ENCODE assay signal across 14 cellular contexts in the genomic region with DNA sequence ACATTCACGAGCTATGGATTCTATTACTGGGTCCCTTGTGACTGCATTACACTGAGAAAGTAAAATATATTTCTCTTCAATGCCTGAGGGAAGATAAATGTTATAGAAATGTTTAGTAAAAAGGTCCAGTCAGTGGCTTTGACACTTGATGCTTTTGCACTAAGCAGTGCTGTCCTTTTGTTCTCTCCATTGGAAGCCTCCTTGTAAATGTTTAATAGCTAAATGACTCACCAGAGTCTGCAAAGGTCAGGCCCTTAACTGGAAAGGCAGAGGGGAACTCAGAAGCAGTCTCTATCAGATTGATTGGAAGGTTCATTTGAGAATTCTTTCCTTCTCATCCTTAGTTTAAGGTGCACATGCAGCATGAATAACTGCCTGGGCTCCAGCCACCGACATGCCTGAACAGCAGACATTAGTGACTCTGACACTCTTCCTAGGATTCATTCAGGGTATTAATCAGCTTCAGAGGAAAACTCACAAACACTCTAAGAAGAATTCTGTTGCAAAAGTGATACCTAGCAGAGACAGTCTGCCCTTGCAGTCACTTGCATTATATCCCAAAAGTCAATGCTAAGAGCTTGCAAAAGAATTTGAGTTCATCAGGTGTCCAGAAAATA. TPM values are rescaled to one million over a fixed set of nuclear protein-coding genes. Genes with fewer than 3 reads are reported as not detected.
A peak's percentile ranks its signal among the peaks of the same experiment; 100 is the strongest.
DNase-seq lines count a peak whose midpoint lies in the region; ATAC-seq and TF ChIP-seq lines count a peak whose summit lies in the region.
"Had no signal": no experiment of that assay in that cellular context is flagged by ENCODE, and none has a peak within 500 bp of the region (broad histone marks: within the 10 kb centered on the region; RNA-seq: fewer than 3 reads in every experiment).

No MANE protein-coding gene starts in this region.

- in situ Hi-C loops in IMR-90 (cut with MboI; ENCODE audit: low sequenced_read_pairs), result loop anchor here (10.0 kb wide), 1 partner anchor 543 kb away; the partner anchor contains the start of gene CTBP2

- intact Hi-C loops in IMR-90 (cut with micrococcal nuclease), result loop anchor here (10.0 kb wide), 1 partner anchor 183 kb away; no protein-coding TSS in a partner anchor

- H3K9ac ChIP-seq in BLaER1 (no peak overlapping the region; the same call in 1 of the 2 replicates), IMR-90 (ENCODE audit: low read depth, low read length) (no peak overlapping the region)

- H4K8ac ChIP-seq in IMR-90 (ENCODE audit: low read depth in 2 of 2, low read length in 2 of 2), result no peak overlapping the region

- no peak overlapping the region for H3K56ac ChIP-seq in IMR-90 (ENCODE audit: extremely low read depth, insufficient read depth, low read length)

- no peak overlapping the region for H2AK5ac ChIP-seq in IMR-90 (ENCODE audit: low read depth, low read length)

- H3K4me3 ChIP-seq in BLaER1, result no peak overlapping the region
- no peak overlapping the region for H3K4me3 ChIP-seq in IMR-90 (ENCODE audit: insufficient read depth, low read depth, low read length)

- H4K5ac ChIP-seq in IMR-90 (ENCODE audit: low read depth, low read length), result no peak overlapping the region

- H3K9me1 ChIP-seq in IMR-90 (ENCODE audit: insufficient read depth, low read length), result no peaks in the 10 kb centered on the region; the same call in 1 of the 2 replicates

- no peaks in the 10 kb centered on the region for H3K9me3 Mint-ChIP-seq in endothelial cell (ENCODE audit: unreplicated experiment)
- H3K9me3 Mint-ChIP-seq: T-helper 1 cell treated with Interleukin-12 subunit alpha and Interleukin-12 subunit beta and Interleukin-4 antibody, amounts not matched to agents 30 μg/mL and 1 μg/mL, for 36 hours had no signal

- H3K18ac ChIP-seq in IMR-90 (ENCODE audit: low read depth, low read length), result no peak overlapping the region

- no CpG with 5 or more reads among the region's 2 CpGs for WGBS in IMR-90 (ENCODE audit: extremely low coverage in 2 of 2, insufficient read length in 1 of 2), 2 experiments

- no peak overlapping the region for H3K4ac ChIP-seq in IMR-90 (ENCODE audit: low read depth, low read length)

- H3K36me3 ChIP-seq in BLaER1, result no peaks in the 10 kb centered on the region
- H3K36me3 ChIP-seq in IMR-90 (ENCODE audit: control insufficient read depth, insufficient read depth, low read length), result no peaks in the 10 kb centered on the region

- no peak for TF ChIP-seq POLR2A in IMR-90 (IDR thresholded peaks at IDR 0.05; ENCODE audit: low read depth, low read length)

- H4K20me1 ChIP-seq in BLaER1 (no peaks in the 10 kb centered on the region), IMR-90 (ENCODE audit: insufficient read depth, low read length) (no peaks in the 10 kb centered on the region)

- no peak overlapping the region for H2BK120ac ChIP-seq in IMR-90 (ENCODE audit: low read depth, low read length)

- H3K9me3 ChIP-seq in BLaER1 (peaks cover 13% of the 10 kb centered on the region; the same call in 1 of the 2 replicates), IMR-90 (ENCODE audit: control insufficient read depth, insufficient read depth, low read length) (no peaks in the 10 kb centered on the region)
- H3K9me3 ChIP-seq: Caco-2 had no signal

- H3K4me1 Mint-ChIP-seq in endothelial cell (ENCODE audit: unreplicated experiment), result peaks cover 3% of the 10 kb centered on the region

- dilution Hi-C loops in IMR-90 (cut with HindIII; ENCODE audit: low sequenced_read_pairs, unreplicated experiment), result no loop called here

- no peaks in the 10 kb centered on the region for H3K36me3 Mint-ChIP-seq in endothelial cell (ENCODE audit: low read depth, unreplicated experiment)

- H3K79me1 ChIP-seq in IMR-90 (ENCODE audit: low read depth in 1 of 2, low read length in 2 of 2), result no peaks in the 10 kb centered on the region

- peaks cover 61% of the 10 kb centered on the region for H3K4me1 ChIP-seq in BLaER1
- peaks cover 4% of the 10 kb centered on the region for H3K4me1 ChIP-seq in IMR-90 (ENCODE audit: control insufficient read depth, insufficient read depth, low read length)

- H2AK9ac ChIP-seq in IMR-90 (replicated peaks; ENCODE audit: low read depth, low read length, poor library complexity), result no peak overlapping the region

- no peak overlapping the region for H4K91ac ChIP-seq in IMR-90 (ENCODE audit: insufficient read depth, low read depth, low read length)

- no peak overlapping the region for H3K4me3 Mint-ChIP-seq in endothelial cell (ENCODE audit: unreplicated experiment)
- H3K4me3 Mint-ChIP-seq: T-helper 1 cell treated with Interleukin-12 subunit alpha and Interleukin-12 subunit beta and Interleukin-4 antibody, amounts not matched to agents 30 μg/mL and 1 μg/mL, for 36 hours had no signal

- H3K23ac ChIP-seq in IMR-90 (ENCODE audit: low read depth, low read length), result no peak overlapping the region

- POLR2A ChIA-PET in IMR-90 (lab: Charles Lee; ENCODE audit: unreplicated experiment), result no interaction called here

- DNase-seq in IMR-90, result peak; percentile 35
- peak; percentile 21 for DNase-seq in iris pigment epithelial cell (ENCODE audit: low read depth)
- no peak for DNase-seq in activated CD8-positive, alpha-beta memory T cell treated with anti-CD3 and anti-CD28 coated beads for 24 hours
- no peak for DNase-seq in endothelial cell (ENCODE audit: low spot score)
- DNase-seq: activated naive CD4-positive, alpha-beta T cell; NCI-H1694 treated with DMSO at 0.1 percent for 48 hours; posterior cingulate gyrus; stimulated activated naive CD8-positive, alpha-beta T cell treated with anti-CD3 and anti-CD28 coated beads, Interleukin-15, Interleukin-2, amounts not matched to agents 100 U/mL and 50 U/mL, for 24 hours had no signal

- no peak overlapping the region for H2BK5ac ChIP-seq in IMR-90 (ENCODE audit: low read depth, low read length, poor library complexity, severe bottlenecking)

- CTCF ChIA-PET in IMR-90 (lab: Yijun Ruan, JAX), result no interaction called here

- H2AFZ ChIP-seq in IMR-90 (replicated peaks; ENCODE audit: low read length, poor library complexity), result no peak overlapping the region

- H3K4me2 ChIP-seq in BLaER1 (peak overlapping the region; percentile 69; the same call in 1 of the 2 replicates), IMR-90 (ENCODE audit: low read depth, low read length) (0 out of 2 replicates have a peak overlapping the region, but pooled peaks have one; percentile 16)

- H3K27me3 Mint-ChIP-seq in endothelial cell (ENCODE audit: unreplicated experiment), result no peaks in the 10 kb centered on the region

- no peak overlapping the region for H2BK20ac ChIP-seq in IMR-90 (ENCODE audit: low read depth, low read length)

- peak; percentile 71 for ATAC-seq in GM21423 (IDR thresholded peaks at IDR 0.05; ENCODE audit: unreplicated experiment)
- peak; percentile 78 for ATAC-seq in IMR-90 (ENCODE audit: low read depth)
- no peak for ATAC-seq in GM18519 (IDR thresholded peaks at IDR 0.05; ENCODE audit: low FRiP score, unreplicated experiment)
- ATAC-seq in GM19351 (IDR thresholded peaks at IDR 0.05; ENCODE audit: unreplicated experiment), result no peak
- ATAC-seq: stimulated activated naive CD8-positive, alpha-beta T cell treated with anti-CD3 and anti-CD28 coated beads, Interleukin-15, Interleukin-2, amounts not matched to agents 100 U/mL and 50 U/mL, for 24 hours had no signal

- H3K27me3 ChIP-seq in BLaER1 (no peaks in the 10 kb centered on the region), IMR-90 (ENCODE audit: control insufficient read depth, insufficient read depth, low read length) (peaks cover 2% of the 10 kb centered on the region)

- no peak overlapping the region for H3K27ac ChIP-seq in BLaER1
- H3K27ac ChIP-seq in IMR-90 (ENCODE audit: insufficient read depth, low read length), result no peak overlapping the region

- BruUV-seq in IMR-90 (replicated peaks; lab: Mats Ljungman, UMichigan), result no TSS peak

- TF ChIP-seq RAD21 in IMR-90 (IDR thresholded peaks at IDR 0.05; ENCODE audit: low read length), result no peak

- H2BK15ac ChIP-seq in IMR-90 (ENCODE audit: low read depth, low read length), result no peak overlapping the region

- no peak overlapping the region for H3K14ac ChIP-seq in IMR-90 (replicated peaks; ENCODE audit: low read depth, low read length)

- TF ChIP-seq CTCF in IMR-90 (conservative IDR thresholded peaks at IDR 0.05; ENCODE audit: low read depth, low read length), result no peak
- no peak for TF ChIP-seq CTCF in endothelial cell (IDR thresholded peaks at IDR 0.05; ENCODE audit: unreplicated experiment)

- H3K27ac Mint-ChIP-seq in endothelial cell (ENCODE audit: unreplicated experiment), result no peak overlapping the region
- H3K27ac Mint-ChIP-seq: T-helper 1 cell treated with Interleukin-12 subunit alpha and Interleukin-12 subunit beta and Interleukin-4 antibody, amounts not matched to agents 30 μg/mL and 1 μg/mL, for 36 hours had no signal

TF ChIP-seq in IMR-90, 13 proteins besides CTCF, POLR2A, EP300 and RAD21:
- TF ChIP-seq MAFK (IDR thresholded peaks at IDR 0.05; ENCODE audit: low read depth, low read length), result no peak
- no peak for TF ChIP-seq USF2 (IDR thresholded peaks at IDR 0.05; ENCODE audit: low read depth, low read length)
- no peak for TF ChIP-seq RCOR1 (IDR thresholded peaks at IDR 0.05; ENCODE audit: insufficient replicate concordance, low read length)
- no peak for TF ChIP-seq CEBPB (IDR thresholded peaks at IDR 0.05; ENCODE audit: low read depth, low read length)
- TF ChIP-seq SMC3 (IDR thresholded peaks at IDR 0.05; ENCODE audit: low read depth, low read length), result no peak
- TF ChIP-seq FOS (IDR thresholded peaks at IDR 0.05; ENCODE audit: low read depth, low read length), result no peak
- no peak for TF ChIP-seq CHD1 (IDR thresholded peaks at IDR 0.05; ENCODE audit: low read depth, low read length)
- no peak for TF ChIP-seq BHLHE40 (IDR thresholded peaks at IDR 0.05; ENCODE audit: low read depth, low read length)
- TF ChIP-seq NFE2L2 (IDR thresholded peaks at IDR 0.05; ENCODE audit: low read depth, low read length), result no peak
- no peak for TF ChIP-seq MAZ (IDR thresholded peaks at IDR 0.05; ENCODE audit: borderline replicate concordance, low read depth, low read length)

RNA-seq across cellular contexts. Expression of gene EDRF1, which starts 11.5 kb away (rescaled TPM):
- total RNA-seq in IMR-90 (2012; rRNA removed), result 24.9 and 28.1 TPM in 2 replicates
- 14.1 and 17.0 TPM in 2 replicates for polyA plus RNA-seq in IMR-90 (2012; rRNA removed)
- 2.8 and 3.3 TPM in 2 replicates for polyA plus RNA-seq in IMR-90 (2012; cell fraction: cytosol; rRNA removed)
- 16.1 and 66.2 TPM in 2 replicates for polyA plus RNA-seq in IMR-90 (2012; cell fraction: nucleus; rRNA removed; ENCODE audit: low replicate concordance)
- total RNA-seq in endothelial cell (ENCODE audit: unreplicated experiment), result 29.2 TPM

RNA-seq across cellular contexts. Expression of gene TEX36, which starts 25.0 kb away (rescaled TPM):
- total RNA-seq in IMR-90 (2012; rRNA removed), result not detected in 2 replicates
- polyA plus RNA-seq in IMR-90 (2012; rRNA removed), result not detected in 2 replicates
- not detected in 2 replicates for polyA plus RNA-seq in IMR-90 (2012; cell fraction: cytosol; rRNA removed)
- not detected in 2 replicates for polyA plus RNA-seq in IMR-90 (2012; cell fraction: nucleus; rRNA removed; ENCODE audit: low replicate concordance)
- not detected for total RNA-seq in endothelial cell (ENCODE audit: unreplicated experiment)
- total RNA-seq: Caco-2 had no signal

Comparison
In these comparisons a context has a peak if more than half of its experiments do, and no peak if none do; other contexts are left out.
1. ATAC-seq: peak in GM21423 (single experiment) and IMR-90 (single experiment); none in GM18519 (single experiment) and GM19351 (single experiment).
2. DNase-seq: peak in IMR-90 (single experiment) and iris pigment epithelial cell (single experiment); none in activated CD8-positive, alpha-beta memory T cell treated with anti-CD3 and anti-CD28 coated beads for 24 hours (single experiment) and endothelial cell (single experiment).